ENCODE assay signal across 8 cellular contexts in genomic region chr2:88874063-88874657, GRCh38.
DNase-seq lines count a peak whose midpoint lies in the region; ATAC-seq and TF ChIP-seq lines count a peak whose summit lies in the region.

No MANE protein-coding gene starts in this region.

- H3K4me1 Mint-ChIP-seq in brain: no peaks in the 10 kb centered on the region

- H3K27ac Mint-ChIP-seq in brain: no peak overlapping the region

- H3K36me3 Mint-ChIP-seq in brain: no peaks in the 10 kb centered on the region

- in situ Hi-C loops in KBM-7 (cut with MboI; ENCODE audit: low pct_unique_long_range_greater_than_20kb, low sequenced_read_pairs): loop anchor here (25.0 kb wide), 1 partner anchor 137 kb away; no protein-coding TSS in a partner anchor

- peaks cover 20% of the 10 kb centered on the region for H3K27me3 Mint-ChIP-seq in brain

- no peaks in the 10 kb centered on the region for H3K9me3 ChIP-seq in SJCRH30 (replicated peaks)

- no peak overlapping the region for H3K27ac ChIP-seq in SJCRH30

- no peak overlapping the region for H3K4me3 Mint-ChIP-seq in brain

- peak; percentile 80 for DNase-seq in DMS53 treated with DMSO at 0.1 percent for 48 hours (lab: John Stamatoyannopoulos, UW; ENCODE audit: unreplicated experiment)
- DNase-seq in KBM-7: peak; percentile 72
- peak; percentile 34 to 75 for DNase-seq in SJCRH30
- peak; percentile 82 for DNase-seq in inferior parietal cortex (ENCODE audit: extremely low spot score)
- peak; percentile 27 to 33 for DNase-seq in stimulated activated CD4-positive, alpha-beta T cell treated with anti-CD3 and anti-CD28 coated beads, Interleukin-2, amount 100 ng/mL, for 48 hours
- DNase-seq in GM19240 (ENCODE audit: insufficient read length, low spot score): no peak

- H3K27me3 ChIP-seq in SJCRH30: peaks cover 3% of the 10 kb centered on the region; the same call in 1 of the 2 replicates

- TF ChIP-seq CTCF in brain (conservative IDR thresholded peaks at IDR 0.05): peak; percentile 77 to 86

- no peaks in the 10 kb centered on the region for H3K4me1 ChIP-seq in SJCRH30

- no peak for ATAC-seq in HG02970 (IDR thresholded peaks at IDR 0.05; ENCODE audit: low FRiP score, unreplicated experiment)

- no peaks in the 10 kb centered on the region for H3K36me3 ChIP-seq in SJCRH30

- no peak overlapping the region for H3K4me3 ChIP-seq in SJCRH30

- no peaks in the 10 kb centered on the region for H3K9me3 Mint-ChIP-seq in brain
